15 cellular contexts compared by ENCODE assay signal in the genomic region with DNA sequence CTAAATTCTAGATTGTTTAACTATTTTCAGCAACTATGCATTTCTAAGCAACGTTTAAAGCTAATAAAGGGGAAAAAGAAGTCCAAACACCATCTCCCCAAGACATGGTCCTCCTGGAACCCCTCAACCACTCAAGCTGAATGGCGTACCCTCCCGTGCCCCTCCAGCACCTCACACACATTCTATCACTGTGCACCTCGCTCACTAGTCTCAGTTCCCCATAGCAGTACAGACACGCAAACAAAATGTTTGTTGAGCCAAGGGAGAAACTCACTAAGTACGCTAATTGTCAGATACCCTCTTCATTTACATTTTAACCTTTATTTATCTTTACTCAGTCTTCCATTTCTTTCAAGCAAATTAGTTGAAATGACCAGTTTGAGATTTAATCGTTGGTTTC. TPM values are rescaled to one million over a fixed set of nuclear protein-coding genes. Genes with fewer than 3 reads are reported as not detected.
A peak's percentile ranks its signal among the peaks of the same experiment; 100 is the strongest.
DNase-seq lines count a peak whose midpoint lies in the region; ATAC-seq and TF ChIP-seq lines count a peak whose summit lies in the region.
"Had no signal": no experiment of that assay in that cellular context is flagged by ENCODE, and none has a peak within 500 bp of the region (broad histone marks: within the 10 kb centered on the region; RNA-seq: fewer than 3 reads in every experiment).

No MANE protein-coding gene starts in this region.

- ATAC-seq in HG02642 (IDR thresholded peaks at IDR 0.05; ENCODE audit: poor library complexity, unreplicated experiment): peak; percentile 78
- peak; percentile 44 for ATAC-seq in HG03558 (IDR thresholded peaks at IDR 0.05; ENCODE audit: extremely low read depth, unreplicated experiment)
- no peak for ATAC-seq in left lung

- DNase-seq in CD14-positive monocyte (ENCODE audit: low spot score): no peak
- peak; percentile 11 for DNase-seq in GM19240 (ENCODE audit: insufficient read length, low spot score)
- DNase-seq in left lung: no peak
- no peak for DNase-seq in COLO668 (lab: John Stamatoyannopoulos, UW; ENCODE audit: unreplicated experiment)
- no peak for DNase-seq in stimulated activated CD4-positive, alpha-beta T cell treated with anti-CD3 and anti-CD28 coated beads, Interleukin-4, amount 100 ng/mL, for 1 hour
- DNase-seq in nucleus accumbens (lab: John Stamatoyannopoulos, UW): no peak
- DNase-seq: activated CD4-positive, alpha-beta T cell treated with anti-CD3 and anti-CD28 coated beads for 1 hour; DMS53 had no signal

- H3K9me3 Mint-ChIP-seq in CD14-positive monocyte: no peaks in the 10 kb centered on the region
- H3K9me3 Mint-ChIP-seq: mesothelial cell of epicardium had no signal

- no peak overlapping the region for H3K4me3 ChIP-seq in left lung
- H3K4me3 ChIP-seq: prostate gland, SK-N-MC had no signal

- H3K36me3 ChIP-seq in left lung: peaks cover 0 to 24% of the 10 kb centered on the region in 2 donors
- H3K36me3 ChIP-seq: prostate gland had no signal

- H3K4me1 Mint-ChIP-seq in CD14-positive monocyte: peaks cover 28% of the 10 kb centered on the region

- H3K9me3 ChIP-seq in left lung: no peaks in the 10 kb centered on the region
- H3K9me3 ChIP-seq: prostate gland had no signal

- H3K4me1 ChIP-seq in left lung: peaks cover 0 to 44% of the 10 kb centered on the region in 2 donors
- H3K4me1 ChIP-seq: prostate gland had no signal

- peak overlapping the region in 4 of 7 donors; percentile 10 to 48 (median 40) for H3K27ac Mint-ChIP-seq in CD14-positive monocyte
- H3K27ac Mint-ChIP-seq: mesothelial cell of epicardium had no signal

- intact Hi-C loops in CD14-positive monocyte (cut with micrococcal nuclease): no loop called here
- intact Hi-C loops in left lung (cut with DNase I): no loop called here

- no peak overlapping the region for H3K27ac ChIP-seq in left lung
- H3K27ac ChIP-seq: epithelial cell of prostate, HL-60, prostate gland, SK-N-MC had no signal

- peaks cover 6 to 13% of the 10 kb centered on the region in 2 donors for H3K36me3 Mint-ChIP-seq in CD14-positive monocyte
- H3K36me3 Mint-ChIP-seq: mesothelial cell of epicardium had no signal

- H3K27me3 Mint-ChIP-seq in CD14-positive monocyte (ENCODE audit: low read depth in 3 of 3): no peaks in the 10 kb centered on the region

- H3K4me3 Mint-ChIP-seq in CD14-positive monocyte: no peak overlapping the region
- H3K4me3 Mint-ChIP-seq: mesothelial cell of epicardium had no signal

- no peaks in the 10 kb centered on the region for H3K27me3 ChIP-seq in left lung

- TF ChIP-seq CTCF in CD14-positive monocyte (IDR thresholded peaks at IDR 0.05) (no peak), left lung (IDR thresholded peaks at IDR 0.05) (no peak)

RNA-seq across cellular contexts. Expression of a gene that starts 48.8 kb away (rescaled TPM):
- polyA plus RNA-seq in CD14-positive monocyte: 10 to 100 TPM; 71.6 to 96.5 TPM
- 10 to 100 TPM; 44.7 to 78.7 TPM for total RNA-seq in left lung
